In the genomic region with DNA sequence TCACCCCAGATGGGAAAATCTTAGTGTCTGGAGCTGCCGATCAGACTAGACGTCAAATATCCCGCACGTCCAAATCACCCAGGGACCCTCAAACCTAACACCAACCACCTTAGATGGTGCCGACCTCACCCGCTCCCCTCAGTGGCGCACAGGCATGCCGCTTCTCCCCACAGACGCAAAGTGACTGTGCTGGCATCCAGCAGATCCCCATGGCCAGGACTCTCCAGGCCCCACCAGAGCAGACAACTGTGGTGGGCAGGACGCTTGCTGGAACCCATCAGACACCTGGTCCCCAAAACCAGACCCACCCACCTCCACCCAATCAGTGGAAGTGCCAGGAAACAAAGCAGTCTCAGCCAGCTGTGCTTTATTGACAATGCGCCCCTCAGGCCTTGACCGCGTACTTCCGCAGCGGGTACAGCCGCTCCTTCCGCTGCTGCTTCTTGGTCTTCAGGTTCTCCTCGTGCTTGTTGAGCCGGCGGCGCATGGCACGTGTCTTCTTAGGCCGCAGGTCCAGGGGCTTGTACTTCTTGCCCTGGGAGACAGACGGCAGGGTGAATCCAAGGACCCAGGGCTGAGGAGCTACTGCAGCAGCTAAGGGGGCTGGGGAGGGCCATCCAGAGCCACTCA, we compare ENCODE assay signal across 25 cellular contexts. TPM values are rescaled to one million over a fixed set of nuclear protein-coding genes. Genes with fewer than 3 reads are reported as not detected.
DNase-seq lines count a peak whose midpoint lies in the region; ATAC-seq and TF ChIP-seq lines count a peak whose summit lies in the region.
"Had no signal": no experiment of that assay in that cellular context is flagged by ENCODE, and none has a peak within 500 bp of the region (broad histone marks: within the 10 kb centered on the region; RNA-seq: fewer than 3 reads in every experiment).

No MANE protein-coding gene starts in this region.

- peaks cover 58% of the 10 kb centered on the region for H3K36me3 Mint-ChIP-seq in activated T-cell treated with anti-CD3 and anti-CD28 coated beads, Interleukin-2, amount 50 U/mL, for 24 hours (ENCODE audit: low read depth)
- H3K36me3 Mint-ChIP-seq in activated naive CD8-positive, alpha-beta T cell treated with anti-CD3 and anti-CD28 coated beads, Interleukin-2, amount 50 U/mL, for 24 hours (ENCODE audit: low read depth) = peaks cover 47% of the 10 kb centered on the region
- peaks cover 34% of the 10 kb centered on the region for H3K36me3 Mint-ChIP-seq in activated T-helper 1 cell treated with anti-CD3 and anti-CD28 coated beads, Interleukin-12 subunit alpha, Interleukin-12 subunit beta, Interleukin-2, Interleukin-4 antibody, amounts not matched to agents 30 ng/mL and 10 ng/mL and 1 ng/mL, durations not matched to agents 14 hours and 24 hours and 36 hours (ENCODE audit: low read depth)

- no peak overlapping the region for H2AFZ ChIP-seq in osteoblast (ENCODE audit: low read length)

- ATAC-seq in activated naive CD8-positive, alpha-beta T cell treated with anti-CD3 and anti-CD28 coated beads, Interleukin-2, amount 50 U/mL, for 24 hours = no peak
- ATAC-seq in HG03354 (IDR thresholded peaks at IDR 0.05; ENCODE audit: poor library complexity, severe bottlenecking, unreplicated experiment) = no peak
- ATAC-seq: naive thymus-derived CD8-positive, alpha-beta T cell; pancreas had no signal

- no peak overlapping the region for H3K4me2 ChIP-seq in osteoblast (ENCODE audit: insufficient read depth, low read length)
- H3K4me2 ChIP-seq: SK-N-SH had no signal

- H3K9ac ChIP-seq in HUES48 (ENCODE audit: low read depth, low read length) = no peak overlapping the region
- H3K9ac ChIP-seq: SK-N-SH had no signal

- no peak for TF ChIP-seq CTCF in osteoblast (IDR thresholded peaks at IDR 0.05; ENCODE audit: extremely low read depth, low read depth, low read length)

- peak overlapping the region; percentile 92 for H3K4me3 Mint-ChIP-seq in activated T-cell treated with anti-CD3 and anti-CD28 coated beads, Interleukin-2, amount 50 U/mL, for 24 hours
- H3K4me3 Mint-ChIP-seq in activated naive CD8-positive, alpha-beta T cell treated with anti-CD3 and anti-CD28 coated beads, Interleukin-2, amount 50 U/mL, for 24 hours = peak overlapping the region; percentile 36
- no peak overlapping the region for H3K4me3 Mint-ChIP-seq in activated T-helper 1 cell treated with anti-CD3 and anti-CD28 coated beads, Interleukin-12 subunit alpha, Interleukin-12 subunit beta, Interleukin-2, Interleukin-4 antibody, amounts not matched to agents 30 ng/mL and 10 ng/mL and 1 ng/mL, durations not matched to agents 14 hours and 24 hours and 36 hours
- H3K4me3 Mint-ChIP-seq: naive thymus-derived CD8-positive, alpha-beta T cell had no signal

- peaks cover 46% of the 10 kb centered on the region for H3K36me3 ChIP-seq in HUES48 (ENCODE audit: control insufficient read depth, insufficient read depth, low read length)
- peaks cover 45% of the 10 kb centered on the region for H3K36me3 ChIP-seq in osteoblast (ENCODE audit: insufficient read depth, low read length)

- H3K27ac ChIP-seq in HUES48 (ENCODE audit: low read depth, low read length) (peak overlapping the region; percentile 8), osteoblast (ENCODE audit: low read depth, low read length) (no peak overlapping the region)
- H3K27ac ChIP-seq: C4-2B, epithelial cell of prostate, pancreas, sigmoid colon, suprapubic skin, vagina had no signal

- H3K27me3 Mint-ChIP-seq in activated T-cell treated with anti-CD3 and anti-CD28 coated beads, Interleukin-2, amount 50 U/mL, for 24 hours = peaks cover 2% of the 10 kb centered on the region
- no peaks in the 10 kb centered on the region for H3K27me3 Mint-ChIP-seq in activated naive CD8-positive, alpha-beta T cell treated with anti-CD3 and anti-CD28 coated beads, Interleukin-2, amount 50 U/mL, for 24 hours
- no peaks in the 10 kb centered on the region for H3K27me3 Mint-ChIP-seq in activated T-helper 1 cell treated with anti-CD3 and anti-CD28 coated beads, Interleukin-12 subunit alpha, Interleukin-12 subunit beta, Interleukin-2, Interleukin-4 antibody, amounts not matched to agents 30 ng/mL and 10 ng/mL and 1 ng/mL, durations not matched to agents 14 hours and 24 hours and 36 hours (ENCODE audit: insufficient read depth)
- H3K27me3 Mint-ChIP-seq: naive thymus-derived CD8-positive, alpha-beta T cell had no signal

- no peaks in the 10 kb centered on the region for H3K9me3 Mint-ChIP-seq in activated T-cell treated with anti-CD3 and anti-CD28 coated beads, Interleukin-2, amount 50 U/mL, for 24 hours
- H3K9me3 Mint-ChIP-seq in activated naive CD8-positive, alpha-beta T cell treated with anti-CD3 and anti-CD28 coated beads, Interleukin-2, amount 50 U/mL, for 24 hours = no peaks in the 10 kb centered on the region
- no peaks in the 10 kb centered on the region for H3K9me3 Mint-ChIP-seq in activated T-helper 1 cell treated with anti-CD3 and anti-CD28 coated beads, Interleukin-12 subunit alpha, Interleukin-12 subunit beta, Interleukin-2, Interleukin-4 antibody, amounts not matched to agents 30 ng/mL and 10 ng/mL and 1 ng/mL, durations not matched to agents 14 hours and 24 hours and 36 hours
- H3K9me3 Mint-ChIP-seq: naive thymus-derived CD8-positive, alpha-beta T cell had no signal

- H3K27ac Mint-ChIP-seq in activated T-cell treated with anti-CD3 and anti-CD28 coated beads, Interleukin-2, amount 50 U/mL, for 24 hours = peak overlapping the region; percentile 98
- H3K27ac Mint-ChIP-seq in activated naive CD8-positive, alpha-beta T cell treated with anti-CD3 and anti-CD28 coated beads, Interleukin-2, amount 50 U/mL, for 24 hours = peak overlapping the region; percentile 76
- no peak overlapping the region for H3K27ac Mint-ChIP-seq in activated T-helper 1 cell treated with anti-CD3 and anti-CD28 coated beads, Interleukin-12 subunit alpha, Interleukin-12 subunit beta, Interleukin-2, Interleukin-4 antibody, amounts not matched to agents 30 ng/mL and 10 ng/mL and 1 ng/mL, durations not matched to agents 14 hours and 24 hours and 36 hours

- peaks cover 53% of the 10 kb centered on the region for H3K4me1 Mint-ChIP-seq in activated T-cell treated with anti-CD3 and anti-CD28 coated beads, Interleukin-2, amount 50 U/mL, for 24 hours (ENCODE audit: low read depth)
- peaks cover 44% of the 10 kb centered on the region for H3K4me1 Mint-ChIP-seq in activated naive CD8-positive, alpha-beta T cell treated with anti-CD3 and anti-CD28 coated beads, Interleukin-2, amount 50 U/mL, for 24 hours
- H3K4me1 Mint-ChIP-seq in activated T-helper 1 cell treated with anti-CD3 and anti-CD28 coated beads, Interleukin-12 subunit alpha, Interleukin-12 subunit beta, Interleukin-2, Interleukin-4 antibody, amounts not matched to agents 30 ng/mL and 10 ng/mL and 1 ng/mL, durations not matched to agents 14 hours and 24 hours and 36 hours (ENCODE audit: low read depth) = peaks cover 32% of the 10 kb centered on the region

- peaks cover 34% of the 10 kb centered on the region for H3K79me2 ChIP-seq in osteoblast (ENCODE audit: insufficient read depth, low read length)

- intact Hi-C loops in activated T-helper 1 cell treated with anti-CD3 and anti-CD28 coated beads, Interleukin-12 subunit alpha, Interleukin-12 subunit beta, Interleukin-2, Interleukin-4 antibody, amounts not matched to agents 30 ng/mL and 10 ng/mL and 1 ng/mL, durations not matched to agents 14 hours and 24 hours and 36 hours (cut with micrococcal nuclease) = no loop called here

- H3K4me3 ChIP-seq in HUES48 (ENCODE audit: low read depth, low read length) = no peak overlapping the region
- H3K4me3 ChIP-seq in osteoblast (ENCODE audit: insufficient read depth, low read length) = no peak overlapping the region
- H3K4me3 ChIP-seq: HAP-1, pancreas, sigmoid colon, suprapubic skin, vagina had no signal

- DNase-seq in activated T-cell treated with anti-CD3 and anti-CD28 coated beads, Interleukin-2, amount 50 U/mL, for 24 hours = no peak
- DNase-seq in activated T-cell treated with anti-CD3 and anti-CD28 coated beads for 4 hours = no peak
- DNase-seq in activated naive CD8-positive, alpha-beta T cell treated with anti-CD3 and anti-CD28 coated beads, Interleukin-2, amount 50 U/mL, for 24 hours = peak; percentile 8
- DNase-seq in osteoblast (ENCODE audit: insufficient read length, low spot score, missing footprints) = peak; percentile 47
- DNase-seq in activated T-helper 1 cell treated with anti-CD3 and anti-CD28 coated beads, Interleukin-12 subunit alpha, Interleukin-12 subunit beta, Interleukin-2, Interleukin-4 antibody, amounts not matched to agents 30 ng/mL and 10 ng/mL and 1 ng/mL, durations not matched to agents 14 hours and 24 hours and 36 hours (ENCODE audit: low spot score) = no peak
- no peak for DNase-seq in middle frontal gyrus (ENCODE audit: extremely low spot score, low spot score)
- DNase-seq: activated CD4-positive, CD25-positive, alpha-beta regulatory T cell; caudate nucleus; KBM-7; MM.1S; naive thymus-derived CD8-positive, alpha-beta T cell; NCI-H1436; NCI-H510A treated with DMSO at 0.1 percent for 48 hours; sigmoid colon; SK-N-SH; stimulated activated CD4-positive, alpha-beta T cell treated with anti-CD3 and anti-CD28 coated beads, Interleukin-15, amount 100 ng/mL, for 24 hours had no signal

- no peaks in the 10 kb centered on the region for H3K9me3 ChIP-seq in HUES48 (ENCODE audit: control insufficient read depth, insufficient read depth, low read length)
- H3K9me3 ChIP-seq in osteoblast (ENCODE audit: low read depth, low read length) = no peaks in the 10 kb centered on the region
- H3K9me3 ChIP-seq: HAP-1, pancreas, sigmoid colon, SK-N-SH, suprapubic skin, vagina had no signal

- peaks cover 56% of the 10 kb centered on the region for H4K20me1 ChIP-seq in osteoblast (ENCODE audit: insufficient read depth, low read length)

- H3K4me1 ChIP-seq in HUES48 (ENCODE audit: control insufficient read depth, insufficient read depth, low read length) (peaks cover 5% of the 10 kb centered on the region; the same call in 1 of the 2 replicates), osteoblast (ENCODE audit: insufficient read depth, low read length) (peaks cover 28% of the 10 kb centered on the region)

- H3K27me3 ChIP-seq in HUES48 (ENCODE audit: control insufficient read depth, insufficient read depth, low read length) (no peaks in the 10 kb centered on the region), osteoblast (ENCODE audit: insufficient read depth, low read length) (no peaks in the 10 kb centered on the region)
- H3K27me3 ChIP-seq: pancreas, sigmoid colon, suprapubic skin, vagina had no signal

RNA-seq across cellular contexts. Expression of gene RPL35, which starts 4.1 kb away (rescaled TPM):
- 1,644 and 1,645 TPM in 2 replicates for total RNA-seq in osteoblast
- total RNA-seq in activated T-helper 1 cell treated with anti-CD3 and anti-CD28 coated beads, Interleukin-12 subunit alpha, Interleukin-12 subunit beta, Interleukin-2, Interleukin-4 antibody, amounts not matched to agents 30 ng/mL and 10 ng/mL and 1 ng/mL, durations not matched to agents 14 hours and 24 hours and 36 hours = 1,681 and 1,750 TPM in 2 replicates

RNA-seq across cellular contexts. Expression of gene ARPC5L, which starts 4.3 kb away (rescaled TPM):
- total RNA-seq in osteoblast = 9.8 and 11.8 TPM in 2 replicates
- 111 and 115 TPM in 2 replicates for total RNA-seq in activated T-helper 1 cell treated with anti-CD3 and anti-CD28 coated beads, Interleukin-12 subunit alpha, Interleukin-12 subunit beta, Interleukin-2, Interleukin-4 antibody, amounts not matched to agents 30 ng/mL and 10 ng/mL and 1 ng/mL, durations not matched to agents 14 hours and 24 hours and 36 hours

RNA-seq across cellular contexts. Expression of gene WDR38, which starts 4.4 kb away (rescaled TPM):
- not detected in 2 replicates for total RNA-seq in osteoblast
- total RNA-seq in activated T-helper 1 cell treated with anti-CD3 and anti-CD28 coated beads, Interleukin-12 subunit alpha, Interleukin-12 subunit beta, Interleukin-2, Interleukin-4 antibody, amounts not matched to agents 30 ng/mL and 10 ng/mL and 1 ng/mL, durations not matched to agents 14 hours and 24 hours and 36 hours = not detected in 2 replicates
- total RNA-seq: mesenteric fat pad; naive thymus-derived CD8-positive, alpha-beta T cell; sigmoid colon; suprapubic skin; vagina had no signal

Comparison
In these comparisons a context has a peak if more than half of its experiments do, and no peak if none do; other contexts are left out.
1. DNase-seq: peak in activated naive CD8-positive, alpha-beta T cell treated with anti-CD3 and anti-CD28 coated beads, Interleukin-2, amount 50 U/mL, for 24 hours (single experiment) and osteoblast (single experiment); none in activated T-cell treated with anti-CD3 and anti-CD28 coated beads, Interleukin-2, amount 50 U/mL, for 24 hours (single experiment), activated T-cell treated with anti-CD3 and anti-CD28 coated beads for 4 hours (single experiment), activated T-helper 1 cell treated with anti-CD3 and anti-CD28 coated beads, Interleukin-12 subunit alpha, Interleukin-12 subunit beta, Interleukin-2, Interleukin-4 antibody, amounts not matched to agents 30 ng/mL and 10 ng/mL and 1 ng/mL, durations not matched to agents 14 hours and 24 hours and 36 hours (single experiment) and middle frontal gyrus (single experiment).